In the genomic region with DNA sequence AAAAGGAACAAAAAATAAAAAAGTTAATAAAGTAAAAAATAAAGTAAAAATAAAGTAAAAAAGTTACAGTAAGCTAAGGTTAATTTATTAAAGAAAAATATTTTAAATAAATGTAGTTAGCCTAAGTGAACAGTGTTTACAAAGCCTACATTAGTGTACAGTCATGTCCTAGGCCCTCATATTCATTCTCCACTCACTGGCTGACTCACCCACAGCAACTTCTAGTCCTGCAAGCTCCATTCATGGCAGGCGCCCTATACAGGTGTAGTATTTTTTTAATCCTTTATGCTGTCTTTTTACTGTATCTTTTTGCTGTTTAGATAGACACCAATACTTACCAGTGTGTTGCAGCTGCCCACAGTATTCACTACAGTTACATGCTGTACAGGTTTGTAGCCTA, we compare ENCODE assay signal across 1 cellular context.
TF ChIP-seq lines count a peak whose summit lies in the region.

No MANE protein-coding gene starts in this region.

TF ChIP-seq in SK-N-SH treated with all-trans-retinoic acid at 6 μM for 48 hours, 23 proteins besides CTCF, POLR2A, EP300 and RAD21:
- no peak for TF ChIP-seq BACH2 (CRISPR knock-in tag; IDR thresholded peaks at IDR 0.05; ENCODE audit: borderline replicate concordance)
- no peak for TF ChIP-seq CREB5 (CRISPR knock-in tag; IDR thresholded peaks at IDR 0.05; ENCODE audit: low read depth)
- TF ChIP-seq ZNF8 (CRISPR knock-in tag; IDR thresholded peaks at IDR 0.05), result no peak
- TF ChIP-seq CSRNP3 (CRISPR knock-in tag; IDR thresholded peaks at IDR 0.05), result no peak
- TF ChIP-seq POU6F1 (CRISPR knock-in tag; IDR thresholded peaks at IDR 0.05; ENCODE audit: borderline replicate concordance, low read depth), result no peak
- TF ChIP-seq TSHZ2 (CRISPR knock-in tag; IDR thresholded peaks at IDR 0.05), result no peak
- no peak for TF ChIP-seq ZNF565 (CRISPR knock-in tag; conservative IDR thresholded peaks at IDR 0.05; ENCODE audit: low read depth)
